8 cellular contexts compared by ENCODE assay signal in genomic region chr3:185585862-185586643, GRCh38. TPM values are rescaled to one million over a fixed set of nuclear protein-coding genes. Genes with fewer than 3 reads are reported as not detected.
DNase-seq lines count a peak whose midpoint lies in the region; ATAC-seq, FAIRE-seq and TF ChIP-seq lines count a peak whose summit lies in the region.

Gene SENP2 (plus strand): TSS chr3:185586295. CDS start chr3:185586414, 119 bp downstream.

- DNase-seq in AG10803 (ENCODE audit: low read depth) (peak; percentile 98), NCI-H460 (ENCODE audit: extremely low read depth, low read depth) (peak; percentile 98), cerebellar nuclear complex (lab: John Stamatoyannopoulos, UW) (peak; percentile 98)
- DNase-seq in activated CD4-positive, CD25-positive, alpha-beta regulatory T cell treated with anti-CD3 and anti-CD28 coated beads, Interleukin-2, amount 50 U/mL, for 72 hours = peak; percentile 99
- DNase-seq in stimulated activated CD4-positive, alpha-beta T cell treated with anti-CD3 and anti-CD28 coated beads, Interleukin-12 subunit alpha, Interleukin-12 subunit beta, amount 100 ng/mL, for 4 hours = peak; percentile 99

- peak; percentile 79 for FAIRE-seq in islet of Langerhans (lab: Jason Lieb, UNC)

- peak; percentile 95 for ATAC-seq in GM19043 (IDR thresholded peaks at IDR 0.05; ENCODE audit: low read depth, unreplicated experiment)
- ATAC-seq in HG03378 (IDR thresholded peaks at IDR 0.05; ENCODE audit: unreplicated experiment) = peak; percentile 95

- H3K4me3 ChIP-seq in AG10803 (ENCODE audit: low read length) = peak within 1 kb of the TSS; percentile 95

- TF ChIP-seq CTCF in AG10803 (conservative IDR thresholded peaks at IDR 0.05; ENCODE audit: low read length) = 0 out of 2 replicates have a peak, but pooled peaks have one; percentile 1

RNA-seq across cellular contexts. Expression of gene SENP2, which starts in this region (rescaled TPM):
- total RNA-seq in NCI-H460 (2014; rRNA removed; shearing (Covaris generic)) = 17.7 and 21.5 TPM in 2 replicates
- 7.0 and 21.2 TPM in 2 replicates for polyA plus RNA-seq in NCI-H460 (2014; cell fraction: nucleus; rRNA removed)

Comparison
In these comparisons a context has a peak if more than half of its experiments do, and no peak if none do; other contexts are left out.
1. Peak in every context shown above with its lines: DNase-seq, ATAC-seq and H3K4me3 ChIP-seq.